In the genomic region with DNA sequence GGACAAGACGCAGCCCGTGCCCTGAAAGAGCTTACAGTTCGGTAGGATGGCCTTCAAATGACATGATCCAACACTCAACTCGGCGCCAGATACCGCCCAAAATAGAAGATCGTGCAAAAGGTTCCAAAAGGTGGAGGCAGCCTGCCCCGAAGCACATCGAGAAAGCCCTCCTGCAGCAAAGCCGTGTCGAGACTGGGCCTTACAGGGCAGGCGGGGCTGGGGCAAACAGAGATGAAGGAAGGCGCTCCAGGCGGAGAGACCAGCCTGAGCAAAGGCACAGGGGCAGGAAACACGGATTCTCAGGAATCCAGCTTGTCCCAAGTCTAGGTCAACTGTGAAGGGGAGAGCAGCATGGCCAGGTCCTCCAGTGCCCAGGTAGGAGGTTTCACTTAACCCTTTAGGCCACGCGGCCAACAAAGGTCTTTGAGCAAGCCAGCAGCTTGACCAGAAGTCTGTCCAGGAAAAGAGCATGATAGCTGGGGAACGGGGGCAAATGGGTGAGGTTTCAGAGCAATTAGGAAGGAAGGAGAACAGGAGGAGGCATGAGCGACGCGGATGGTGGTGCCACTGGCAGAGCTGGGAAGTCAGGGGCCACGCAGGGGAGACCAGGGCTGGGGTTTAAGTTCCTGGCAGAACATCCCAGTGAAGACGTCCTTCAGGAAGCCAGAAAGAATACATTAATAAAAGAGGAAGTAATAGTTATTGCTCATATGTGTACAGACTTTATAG, we compare ENCODE assay signal across 9 cellular contexts. TPM values are rescaled to one million over a fixed set of nuclear protein-coding genes. Genes with fewer than 3 reads are reported as not detected.
A peak's percentile ranks its signal among the peaks of the same experiment; 100 is the strongest.
DNase-seq lines count a peak whose midpoint lies in the region; ATAC-seq and TF ChIP-seq lines count a peak whose summit lies in the region.
"Had no signal": no experiment of that assay in that cellular context is flagged by ENCODE, and none has a peak within 500 bp of the region (broad histone marks: within the 10 kb centered on the region; RNA-seq: fewer than 3 reads in every experiment).

No MANE protein-coding gene starts in this region.

- H3K36me3 ChIP-seq in parathyroid adenoma (ENCODE audit: control insufficient read depth, insufficient read depth, low read length), result no peaks in the 10 kb centered on the region
- H3K36me3 ChIP-seq in ovary, result no peaks in the 10 kb centered on the region

- H2AFZ ChIP-seq in parathyroid adenoma, result peak overlapping the region; percentile 90

- H3K4me1 ChIP-seq in parathyroid adenoma (peaks cover 31% of the 10 kb centered on the region), ovary (ENCODE audit: insufficient read depth) (no peaks in the 10 kb centered on the region)

- no peak for ATAC-seq in HG03045 (IDR thresholded peaks at IDR 0.05; ENCODE audit: unreplicated experiment)

- H3K79me2 ChIP-seq in parathyroid adenoma, result no peaks in the 10 kb centered on the region

- 52 to 53% (median 52%) methylated on average over 23 of the region's 23 CpGs for WGBS in ovary, 3 donors

- DNase-seq in GM13976 (ENCODE audit: low spot score) (peak; percentile 31), NB4 (ENCODE audit: low read depth) (peak; percentile 33), dorsolateral prefrontal cortex (peak in 1 of 10 donors; percentile 40), ovary (no peak), superior temporal gyrus (ENCODE audit: extremely low spot score) (no peak)
- DNase-seq in stimulated activated CD4-positive, alpha-beta T cell treated with anti-CD3 and anti-CD28 coated beads, Interleukin-15, amount 100 ng/mL, for 24 hours, result no peak

- no peak overlapping the region for H3K9ac ChIP-seq in parathyroid adenoma

- TF ChIP-seq CTCF in GM13976 (IDR thresholded peaks at IDR 0.05; ENCODE audit: borderline replicate concordance, control extremely low read depth, extremely low read depth, insufficient read depth, missing control alignments) (no peak), NB4 (IDR thresholded peaks at IDR 0.05; ENCODE audit: low read depth, low read length) (no peak), dorsolateral prefrontal cortex (IDR thresholded peaks at IDR 0.05 in 54 of 56, conservative IDR thresholded peaks at IDR 0.05 in 2 of 56; ENCODE audit: low read depth in 1 of 56, partially characterized antibody in 56 of 56) (peak in 11 of 56 donors; percentile 1 to 36 (median 5)), parathyroid adenoma (IDR thresholded peaks at IDR 0.05) (no peak), ovary (IDR thresholded peaks at IDR 0.05) (no peak)

- no peaks in the 10 kb centered on the region for H3K9me3 ChIP-seq in parathyroid adenoma (ENCODE audit: control insufficient read depth, low read length)
- H3K9me3 ChIP-seq in ovary, result no peaks in the 10 kb centered on the region

- TF ChIP-seq EP300 in ovary (IDR thresholded peaks at IDR 0.05), result no peak

- no peak overlapping the region for H3K4me3 ChIP-seq in NB4 (ENCODE audit: low read depth, low read length)
- peak overlapping the region in 43 of 59 donors; percentile 38 to 78 (median 61) for H3K4me3 ChIP-seq in dorsolateral prefrontal cortex
- no peak overlapping the region for H3K4me3 ChIP-seq in parathyroid adenoma (ENCODE audit: low read depth, low read length)
- no peak overlapping the region for H3K4me3 ChIP-seq in ovary

- H3K27me3 ChIP-seq in dorsolateral prefrontal cortex (no peaks in the 10 kb centered on the region), parathyroid adenoma (ENCODE audit: control insufficient read depth, insufficient read depth, low read length) (no peaks in the 10 kb centered on the region), ovary (no peaks in the 10 kb centered on the region)

- H3K27ac ChIP-seq in dorsolateral prefrontal cortex, result peak overlapping the region in 33 of 59 donors; percentile 14 to 96 (median 91)
- H3K27ac ChIP-seq in parathyroid adenoma, result peak overlapping the region; percentile 97
- H3K27ac ChIP-seq in ovary, result no peak overlapping the region

- TF ChIP-seq POLR2A in NB4 (IDR thresholded peaks at IDR 0.05; ENCODE audit: extremely low read depth, insufficient read length), result no peak
- no peak for TF ChIP-seq POLR2A in ovary (IDR thresholded peaks at IDR 0.05)

- peak overlapping the region; percentile 86 for H3K4me2 ChIP-seq in parathyroid adenoma (ENCODE audit: low read length)

- intact Hi-C loops in dorsolateral prefrontal cortex (cut with DNase I) (loop anchor here in 1 of 2 donors (2.0 to 10.0 kb wide), 2 partner anchors 21 to 1023 kb away; a partner anchor contains a TSS), ovary (cut with DNase I) (loop anchor here (5.0 to 10.0 kb wide), 2 partner anchors 863 to 865 kb away; no protein-coding TSS in a partner anchor)

- in situ Hi-C loops in GM13976 (cut with MboI; ENCODE audit: low sequenced_read_pairs, unreplicated experiment), result loop anchor here (10.0 to 25.0 kb wide), 2 partner anchors 123 to 755 kb away; no protein-coding TSS in a partner anchor

RNA-seq across cellular contexts. Expression of a gene that starts 21.2 kb away (rescaled TPM):
- total RNA-seq in dorsolateral prefrontal cortex (100 to 1,000 TPM; 536 to 941 (median 703) TPM), ovary (1,000 to 10,000 TPM in 1 of 7 donors, 100 to 1,000 TPM in 6; 270 to 1,292 (median 813) TPM)
- polyA plus RNA-seq in ovary, result 1,000 to 10,000 TPM in 1 of 2 donors, 100 to 1,000 TPM in 1; 641 to 1,340 TPM

RNA-seq across cellular contexts. Expression of a gene that starts 43.1 kb away (rescaled TPM):
- total RNA-seq in dorsolateral prefrontal cortex (10 to 100 TPM in 105 of 120 experiments, 1 to 10 TPM in 14, not detected in 1; 2.7 to 45.6 (median 21.7) TPM), ovary (10 to 100 TPM in 2 of 7 donors, 1 to 10 TPM in 1, under 1 TPM in 2, not detected in 2; 0.42 to 17.8 (median 2.7) TPM)
- under 1 TPM in 1 of 2 donors, not detected in 1; 0.29 TPM for polyA plus RNA-seq in ovary
- total RNA-seq: subcutaneous adipose tissue had no signal

RNA-seq across cellular contexts. Expression of a gene that starts 44.7 kb away (rescaled TPM):
- total RNA-seq in dorsolateral prefrontal cortex (1 to 10 TPM in 2 of 120 experiments, not detected in 118; 1.3 to 1.5 TPM), ovary (not detected)
- not detected for polyA plus RNA-seq in ovary
- total RNA-seq: subcutaneous adipose tissue had no signal

RNA-seq across cellular contexts. Expression of a gene that starts 54.9 kb away (rescaled TPM):
- total RNA-seq in dorsolateral prefrontal cortex (1 to 10 TPM in 1 of 120 experiments, under 1 TPM in 4, not detected in 115; 0.35 to 1.1 (median 0.47) TPM), ovary (1 to 10 TPM in 1 of 7 donors, not detected in 6; 1.0 TPM)
- polyA plus RNA-seq in ovary, result not detected

Comparison
In these comparisons a context has a peak if more than half of its experiments do, and no peak if none do; other contexts are left out.
1. DNase-seq: peak in GM13976 (single experiment) and NB4 (single experiment); none in stimulated activated CD4-positive, alpha-beta T cell treated with anti-CD3 and anti-CD28 coated beads, Interleukin-15, amount 100 ng/mL, for 24 hours (single experiment), ovary (0 of 5) and superior temporal gyrus (single experiment).
2. H3K4me3 ChIP-seq: peak in dorsolateral prefrontal cortex (43 of 59); none in NB4 (single experiment), parathyroid adenoma (single experiment) and ovary (single experiment).
3. H3K27ac ChIP-seq: peak in dorsolateral prefrontal cortex (33 of 59) and parathyroid adenoma (single experiment); none in ovary (0 of 2).